8 cellular contexts compared by ENCODE assay signal in genomic region chr16:88803264-88803987, GRCh38. TPM values are rescaled to one million over a fixed set of nuclear protein-coding genes. Genes with fewer than 3 reads are reported as not detected.
DNase-seq lines count a peak whose midpoint lies in the region; ATAC-seq and TF ChIP-seq lines count a peak whose summit lies in the region.

CDT1 (plus strand) TSS chr16:88803789; CDS start chr16:88803832, 43 bp downstream.

- peak within 1 kb of the TSS; percentile 47 for H3K9ac ChIP-seq in endocrine pancreas (ENCODE audit: control insufficient read depth, insufficient read depth, low read length)
- peak within 1 kb of the TSS; percentile 98 for H3K9ac ChIP-seq in mesendoderm (ENCODE audit: low read length)

- H2AK5ac ChIP-seq in mesendoderm (ENCODE audit: low read length): no peak within 1 kb of the TSS

- no peaks in the 10 kb centered on the region for H3K27me3 ChIP-seq in endocrine pancreas (ENCODE audit: control insufficient read depth, insufficient read depth, low read length)
- H3K27me3 ChIP-seq in mesendoderm (ENCODE audit: insufficient read depth, low read length, poor library complexity): no peaks in the 10 kb centered on the region

- TF ChIP-seq POLR2A in GM18526 (IDR thresholded peaks at IDR 0.05; ENCODE audit: extremely low read depth, insufficient read length): peak; percentile 54

- H3K4me3 ChIP-seq in endocrine pancreas (ENCODE audit: control insufficient read depth, insufficient read depth, low read length): peak within 1 kb of the TSS; percentile 15
- peak within 1 kb of the TSS; percentile 84 for H3K4me3 ChIP-seq in mesendoderm (ENCODE audit: low read length)

- peak; percentile 69 for DNase-seq in A172 (ENCODE audit: low spot score)
- peak; percentile 64 for DNase-seq in NOMO-1 treated with DMSO at 0.1 percent for 48 hours (lab: John Stamatoyannopoulos, UW; ENCODE audit: unreplicated experiment)
- peak; percentile 69 to 70 for DNase-seq in activated CD8-positive, alpha-beta memory T cell treated with anti-CD3 and anti-CD28 coated beads for 4 hours (ENCODE audit: low read depth in 2 of 2)
- DNase-seq in mesendoderm: peak; percentile 78
- peak; percentile 53 for DNase-seq in stimulated activated CD8-positive, alpha-beta memory T cell treated with anti-CD3 and anti-CD28 coated beads, Interleukin-15, amount 100 ng/mL, for 1 hour (ENCODE audit: low read depth)

- no peak within 1 kb of the TSS for H2BK15ac ChIP-seq in mesendoderm (replicated peaks; ENCODE audit: low read depth)

- peak within 1 kb of the TSS; percentile 70 for H3K27ac ChIP-seq in mesendoderm (ENCODE audit: low read depth, low read length)

- no peak within 1 kb of the TSS for H4K5ac ChIP-seq in mesendoderm (ENCODE audit: low read length)

- peaks cover 8% of the 10 kb centered on the region for H3K79me1 ChIP-seq in mesendoderm (ENCODE audit: low read length)

- H2BK5ac ChIP-seq in mesendoderm (ENCODE audit: low read length): no peak within 1 kb of the TSS

- H3K23ac ChIP-seq in mesendoderm (ENCODE audit: low read length): peak within 1 kb of the TSS; percentile 94

- peak within 1 kb of the TSS; percentile 92 for H3K56ac ChIP-seq in mesendoderm (ENCODE audit: low read length)

- peak within 1 kb of the TSS; percentile 81 for H3K4me2 ChIP-seq in mesendoderm (ENCODE audit: low read length)

- no peaks in the 10 kb centered on the region for H3K9me3 ChIP-seq in endocrine pancreas (ENCODE audit: control insufficient read depth, low read length)

- peak within 1 kb of the TSS; percentile 90 for H3K18ac ChIP-seq in mesendoderm (ENCODE audit: low read length)

- H3K4me1 ChIP-seq in endocrine pancreas (ENCODE audit: control insufficient read depth, insufficient read depth, low read length): no peaks in the 10 kb centered on the region
- no peaks in the 10 kb centered on the region for H3K4me1 ChIP-seq in mesendoderm (ENCODE audit: control insufficient read depth, low read depth, low read length)

- no peak within 1 kb of the TSS for H2BK120ac ChIP-seq in mesendoderm (ENCODE audit: low read depth, low read length)

- no CpG with 5 or more reads among the region's 98 CpGs for WGBS in mesendoderm (ENCODE audit: extremely low coverage, insufficient coverage, low lambda C conversion rate)

- H3K36me3 ChIP-seq in endocrine pancreas (ENCODE audit: control insufficient read depth, insufficient read depth, low read length) (no peaks in the 10 kb centered on the region), mesendoderm (ENCODE audit: control insufficient read depth, insufficient read depth, low read length) (peaks cover 16% of the 10 kb centered on the region)

- H3K79me2 ChIP-seq in mesendoderm (ENCODE audit: control insufficient read depth, insufficient read depth, low read length): peaks cover 12% of the 10 kb centered on the region

- H3K4ac ChIP-seq in mesendoderm (ENCODE audit: low read depth, low read length): peak within 1 kb of the TSS; percentile 93

- no peak within 1 kb of the TSS for H4K8ac ChIP-seq in mesendoderm (ENCODE audit: low read depth, low read length)

- peak; percentile 60 for ATAC-seq in HG03439 (IDR thresholded peaks at IDR 0.05; ENCODE audit: unreplicated experiment)

RNA-seq across cellular contexts. Expression of gene CDT1, which starts in this region (rescaled TPM):
- 29.3 and 39.2 TPM in 2 replicates for total RNA-seq in A172 (2014; rRNA removed; shearing (Covaris generic))
- 38.9 TPM for polyA plus RNA-seq in mesendoderm (2013, experiment 1 of 2)
- polyA plus RNA-seq in mesendoderm (2013, experiment 2 of 2): 37.7 TPM

Comparison
In these comparisons a context has a peak if more than half of its experiments do, and no peak if none do; other contexts are left out.
1. Peak in every context shown above with its lines: DNase-seq, ATAC-seq, H3K4me3 ChIP-seq and H3K27ac ChIP-seq.